21 cellular contexts compared by ENCODE assay signal in genomic region chr7:79877874-79878465, GRCh38.
A peak's percentile ranks its signal among the peaks of the same experiment; 100 is the strongest.
DNase-seq lines count a peak whose midpoint lies in the region; ATAC-seq and TF ChIP-seq lines count a peak whose summit lies in the region.
"Had no signal": no experiment of that assay in that cellular context is flagged by ENCODE, and none has a peak within 500 bp of the region (broad histone marks: within the 10 kb centered on the region; RNA-seq: fewer than 3 reads in every experiment).

No MANE protein-coding gene starts in this region.

- peak; percentile 12 for DNase-seq in AG10803 (ENCODE audit: low read depth)
- peak; percentile 39 for DNase-seq in HCEC 1CT
- peak; percentile 74 for DNase-seq in SK-N-DZ (ENCODE audit: low spot score)
- DNase-seq in fibroblast of pulmonary artery (ENCODE audit: low read depth), result peak; percentile 8
- DNase-seq in NCI-H1105 (lab: John Stamatoyannopoulos, UW), result no peak
- no peak for DNase-seq in 8988T
- DNase-seq: ACHN, Calu3, GDM1, Karpas-422, NCI-H1092 treated with DMSO at 0.1 percent for 48 hours, NCI-H146, NCI-H2029, NCI-H2227 treated with DMSO at 0.1 percent for 48 hours, NCI-H526 treated with DMSO at 0.1 percent for 48 hours, SHP77 treated with DMSO at 0.1 percent for 48 hours had no signal

- ATAC-seq in HG02571 (IDR thresholded peaks at IDR 0.05; ENCODE audit: unreplicated experiment) (no peak), GM19395 (IDR thresholded peaks at IDR 0.05; ENCODE audit: unreplicated experiment) (no peak)
- ATAC-seq: GM12878, HCT116, Panc1 had no signal

- TF ChIP-seq CTCF in AG10803 (conservative IDR thresholded peaks at IDR 0.05; ENCODE audit: low read length), result no peak
- TF ChIP-seq CTCF in fibroblast of pulmonary artery (IDR thresholded peaks at IDR 0.05; ENCODE audit: low read length, missing control alignments), result no peak

- H3K4me3 ChIP-seq in AG10803 (ENCODE audit: low read length), result no peak overlapping the region
- no peak overlapping the region for H3K4me3 ChIP-seq in fibroblast of pulmonary artery (replicated peaks; ENCODE audit: low read depth, low read length)
- H3K4me3 ChIP-seq: GM12878 had no signal

Comparison
In these comparisons a context has a peak if more than half of its experiments do, and no peak if none do; other contexts are left out.
1. DNase-seq: peak in AG10803 (single experiment), HCEC 1CT (single experiment), SK-N-DZ (single experiment) and fibroblast of pulmonary artery (single experiment); none in NCI-H1105 (single experiment) and 8988T (single experiment).